In the genomic region with DNA sequence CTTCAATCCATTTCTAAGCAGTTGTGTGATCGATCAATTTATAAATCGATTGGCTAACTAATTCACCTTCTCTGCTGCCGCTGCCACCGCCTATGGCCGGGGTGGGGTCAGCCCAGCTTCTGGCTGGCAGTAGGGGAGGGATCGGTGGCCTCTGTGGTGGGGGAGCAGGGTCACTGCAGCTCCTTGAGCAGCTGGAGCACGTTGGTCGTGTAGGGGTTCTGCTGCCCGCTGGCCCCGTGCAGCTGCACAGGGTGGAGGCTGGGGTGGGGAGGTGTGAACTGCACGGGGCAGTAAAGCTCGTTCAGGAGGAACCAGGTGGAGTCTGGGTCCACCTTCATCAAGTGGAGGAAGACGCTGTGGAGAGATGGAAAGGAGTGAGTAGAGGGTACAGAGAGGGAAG, we compare ENCODE assay signal across 21 cellular contexts.
"Had no signal": no experiment of that assay in that cellular context is flagged by ENCODE, and none has a peak within 500 bp of the region (broad histone marks: within the 10 kb centered on the region; RNA-seq: fewer than 3 reads in every experiment).

No MANE protein-coding gene starts in this region.

- H3K4me1 Mint-ChIP-seq: immature natural killer cell; stimulated activated memory B cell treated with anti-CD40 and anti-IgM and Interleukin-4, amounts not matched to agents 10 μg/mL and 1 μg/mL and 100 μg/mL, for 72 hours had no signal

- H3K36me3 ChIP-seq: ovary had no signal

- H3K4me3 Mint-ChIP-seq: endodermal cell; immature natural killer cell; naive B cell; stimulated activated memory B cell treated with anti-CD40 and anti-IgM and Interleukin-4, amounts not matched to agents 10 μg/mL and 1 μg/mL and 100 μg/mL, for 72 hours; stimulated activated naive CD8-positive, alpha-beta T cell treated with anti-CD3 and anti-CD28 coated beads, Interleukin-15, Interleukin-2, amounts not matched to agents 100 ng/mL and 50 ng/mL, for 24 hours had no signal

- H3K9me3 Mint-ChIP-seq: endodermal cell; immature natural killer cell; naive B cell; stimulated activated memory B cell treated with anti-CD40 and anti-IgM and Interleukin-4, amounts not matched to agents 10 μg/mL and 1 μg/mL and 100 μg/mL, for 72 hours; stimulated activated naive CD8-positive, alpha-beta T cell treated with anti-CD3 and anti-CD28 coated beads, Interleukin-15, Interleukin-2, amounts not matched to agents 100 ng/mL and 50 ng/mL, for 24 hours had no signal

- H3K4me1 ChIP-seq: foreskin keratinocyte, spleen had no signal

- H3K4me3 ChIP-seq: coronary artery, left ventricle myocardium inferior, lung, ovary, spleen, tibial nerve, upper lobe of right lung had no signal

- FAIRE-seq: endothelial cell of umbilical vein, kidney had no signal

- H3K27me3 Mint-ChIP-seq: naive B cell; stimulated activated memory B cell treated with anti-CD40 and anti-IgM and Interleukin-4, amounts not matched to agents 10 μg/mL and 1 μg/mL and 100 μg/mL, for 72 hours; stimulated activated naive CD8-positive, alpha-beta T cell treated with anti-CD3 and anti-CD28 coated beads, Interleukin-15, Interleukin-2, amounts not matched to agents 100 ng/mL and 50 ng/mL, for 24 hours had no signal

- ATAC-seq: foreskin keratinocyte; stimulated activated memory B cell treated with anti-CD40 and anti-IgM and Interleukin-4, amounts not matched to agents 10 μg/mL and 1 μg/mL and 100 μg/mL, for 72 hours; upper lobe of right lung had no signal

- H3K9me3 ChIP-seq: left ventricle myocardium inferior, ovary, spleen, tibial nerve, upper lobe of right lung had no signal

- DNase-seq: effector CD4-positive, alpha-beta T cell; endodermal cell; erythroblast; foreskin keratinocyte; immature natural killer cell; kidney; left ventricle myocardium inferior; mesendoderm; naive B cell; ovary; spleen; stimulated activated CD4-positive, alpha-beta T cell treated with anti-CD3 and anti-CD28 coated beads, Interleukin-15, amount 100 ng/mL, for 24 hours; stimulated activated CD4-positive, alpha-beta T cell treated with anti-CD3 and anti-CD28 coated beads, Interleukin-1b, Interleukin-23, amount 100 ng/mL, for 48 hours; stimulated activated CD4-positive, alpha-beta T cell treated with anti-CD3 and anti-CD28 coated beads, Interleukin-4, amount 100 ng/mL, for 24 hours; upper lobe of right lung had no signal

- H3K27ac Mint-ChIP-seq: stimulated activated memory B cell treated with anti-CD40 and anti-IgM and Interleukin-4, amounts not matched to agents 10 μg/mL and 1 μg/mL and 100 μg/mL, for 72 hours had no signal

- H3K27ac ChIP-seq: coronary artery, foreskin keratinocyte, ovary, spleen, upper lobe of right lung had no signal

- H3K27me3 ChIP-seq: foreskin keratinocyte, ovary, spleen, tibial nerve, upper lobe of right lung had no signal
